In genomic region chr11:110093407-110094297, GRCh38 we compare ENCODE assay signal across 8 cellular contexts. TPM values are rescaled to one million over a fixed set of nuclear protein-coding genes. Genes with fewer than 3 reads are reported as not detected.
DNase-seq lines count a peak whose midpoint lies in the region; ATAC-seq lines count a peak whose summit lies in the region.

No MANE protein-coding gene starts in this region.

- no peaks in the 10 kb centered on the region for H3K27me3 ChIP-seq in SJSA1 (replicated peaks)

- H3K9me3 ChIP-seq in SJSA1 (replicated peaks), result no peaks in the 10 kb centered on the region

- peak overlapping the region; percentile 83 for H3K4me3 Mint-ChIP-seq in stimulated activated memory B cell treated with anti-CD40 and anti-IgM and Interleukin-4, amounts not matched to agents 10 μg/mL and 1 μg/mL and 100 μg/mL, for 72 hours

- H3K27ac Mint-ChIP-seq in stimulated activated memory B cell treated with anti-CD40 and anti-IgM and Interleukin-4, amounts not matched to agents 10 μg/mL and 1 μg/mL and 100 μg/mL, for 72 hours, result peak overlapping the region; percentile 80

- H3K36me3 ChIP-seq in SJSA1, result peaks cover 5% of the 10 kb centered on the region

- H3K4me3 ChIP-seq in SJSA1, result peak overlapping the region; percentile 80

- ATAC-seq in GM21367 (IDR thresholded peaks at IDR 0.05; ENCODE audit: unreplicated experiment) (peak; percentile 17), left lobe of liver (peak; percentile 71)
- ATAC-seq in stimulated activated memory B cell treated with anti-CD40 and anti-IgM and Interleukin-4, amounts not matched to agents 10 μg/mL and 1 μg/mL and 100 μg/mL, for 72 hours, result peak; percentile 46

- in situ Hi-C loops in G401 (cut with HindIII; ENCODE audit: low sequenced_read_pairs), result no loop called here

- DNase-seq in G401 (ENCODE audit: low spot score) (peak; percentile 67), HT1080 (ENCODE audit: low read depth) (peak; percentile 50), SJSA1 (ENCODE audit: low read depth in 1 of 2, low spot score in 2 of 2) (peak; percentile 43 to 59), dedifferentiated amniotic fluid mesenchymal stem cell (ENCODE audit: extremely low spot score) (peak; percentile 59), left lobe of liver (ENCODE audit: low spot score) (peak; percentile 74)
- no peak for DNase-seq in effector CD4-positive, alpha-beta T cell

- H3K27ac ChIP-seq in SJSA1, result peak overlapping the region; percentile 77

- peaks cover 14% of the 10 kb centered on the region for H3K4me1 ChIP-seq in SJSA1 (replicated peaks)

- no peaks in the 10 kb centered on the region for H3K9me3 Mint-ChIP-seq in stimulated activated memory B cell treated with anti-CD40 and anti-IgM and Interleukin-4, amounts not matched to agents 10 μg/mL and 1 μg/mL and 100 μg/mL, for 72 hours

- H3K27me3 Mint-ChIP-seq in stimulated activated memory B cell treated with anti-CD40 and anti-IgM and Interleukin-4, amounts not matched to agents 10 μg/mL and 1 μg/mL and 100 μg/mL, for 72 hours, result peaks cover 24% of the 10 kb centered on the region

- H3K36me3 Mint-ChIP-seq in stimulated activated memory B cell treated with anti-CD40 and anti-IgM and Interleukin-4, amounts not matched to agents 10 μg/mL and 1 μg/mL and 100 μg/mL, for 72 hours, result peaks cover 5% of the 10 kb centered on the region

- H3K4me1 Mint-ChIP-seq in stimulated activated memory B cell treated with anti-CD40 and anti-IgM and Interleukin-4, amounts not matched to agents 10 μg/mL and 1 μg/mL and 100 μg/mL, for 72 hours, result peaks cover 5% of the 10 kb centered on the region

RNA-seq across cellular contexts. Expression of gene ZC3H12C, which starts 0.5 kb away (rescaled TPM):
- total RNA-seq in G401 (2014; rRNA removed; shearing (Covaris generic)), result 0.03 and 0.18 TPM in 2 replicates
- total RNA-seq in HT1080 (2014; rRNA removed; shearing (Covaris generic)), result 6.3 and 8.3 TPM in 2 replicates
- polyA plus RNA-seq in HT1080 (2015; cell fraction: cytosol; rRNA removed), result 4.5 and 5.2 TPM in 2 replicates
- 11.8 and 12.2 TPM in 2 replicates for polyA plus RNA-seq in HT1080 (2015; cell fraction: nucleus; rRNA removed)
- 4.6 and 6.4 TPM in 2 replicates for total RNA-seq in SJSA1 (2014; rRNA removed; shearing (Covaris generic))
- 4.7 TPM for total RNA-seq in left lobe of liver

Comparison
In these comparisons a context has a peak if more than half of its experiments do, and no peak if none do; other contexts are left out.
1. ATAC-seq: peak in every context shown above with its lines; median percentile 71 in left lobe of liver; 46 in stimulated activated memory B cell treated with anti-CD40 and anti-IgM and Interleukin-4, amounts not matched to agents 10 μg/mL and 1 μg/mL and 100 μg/mL, for 72 hours; 17 in GM21367.